13 cellular contexts compared by ENCODE assay signal in the genomic region with DNA sequence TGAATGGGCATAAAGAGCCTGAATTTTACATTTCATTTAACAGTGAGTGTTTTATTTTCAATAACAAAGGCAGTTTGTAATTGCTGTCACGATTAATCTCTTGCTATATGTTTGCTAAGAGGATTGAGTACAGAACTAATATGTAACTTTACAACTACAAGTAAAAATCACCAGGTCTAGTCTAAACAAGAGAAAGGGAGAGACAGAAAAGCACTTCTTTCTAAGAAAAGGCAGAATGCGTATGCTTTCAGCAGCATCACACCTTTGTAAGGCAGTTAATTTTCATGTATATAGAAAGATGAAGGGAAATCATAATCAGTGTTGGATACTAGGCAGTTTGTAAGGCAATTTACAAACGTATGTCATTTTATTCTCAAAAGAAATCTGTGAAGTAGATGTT.
A peak's percentile ranks its signal among the peaks of the same experiment; 100 is the strongest.
DNase-seq lines count a peak whose midpoint lies in the region; ATAC-seq and TF ChIP-seq lines count a peak whose summit lies in the region.
"Had no signal": no experiment of that assay in that cellular context is flagged by ENCODE, and none has a peak within 500 bp of the region (broad histone marks: within the 10 kb centered on the region; RNA-seq: fewer than 3 reads in every experiment).

No MANE protein-coding gene starts in this region.

- POLR2A ChIA-PET in WTC11 (lab: Charles Lee): no interaction called here

- H3K36me3 Mint-ChIP-seq in WTC11: no peaks in the 10 kb centered on the region
- H3K36me3 Mint-ChIP-seq: CD8-positive, alpha-beta memory T cell had no signal

- H3K27ac ChIP-seq in HUES48 (ENCODE audit: low read depth, low read length) (peak overlapping the region; percentile 29), dorsolateral prefrontal cortex (no peak overlapping the region)
- H3K27ac ChIP-seq: 22Rv1 had no signal

- no peak overlapping the region for H3K4me3 ChIP-seq in HUES48 (ENCODE audit: low read depth, low read length)
- no peak overlapping the region for H3K4me3 ChIP-seq in dorsolateral prefrontal cortex

- H3K9ac ChIP-seq in HUES48 (ENCODE audit: low read depth, low read length): no peak overlapping the region

- H3K4me1 Mint-ChIP-seq in WTC11: peaks cover 24% of the 10 kb centered on the region
- H3K4me1 Mint-ChIP-seq: CD8-positive, alpha-beta memory T cell had no signal

- CTCF ChIA-PET in WTC11 (lab: Charles Lee): no interaction called here

- no peaks in the 10 kb centered on the region for H3K9me3 ChIP-seq in HUES48 (ENCODE audit: control insufficient read depth, insufficient read depth, low read length)
- H3K9me3 ChIP-seq: Caco-2 had no signal

- H3K9me3 Mint-ChIP-seq in WTC11: no peaks in the 10 kb centered on the region

- H3K27me3 ChIP-seq in HUES48 (ENCODE audit: control insufficient read depth, insufficient read depth, low read length): no peaks in the 10 kb centered on the region
- no peaks in the 10 kb centered on the region for H3K27me3 ChIP-seq in dorsolateral prefrontal cortex

- no peaks in the 10 kb centered on the region for H3K36me3 ChIP-seq in HUES48 (ENCODE audit: control insufficient read depth, insufficient read depth, low read length)

- DNase-seq in DMS53 (lab: John Stamatoyannopoulos, UW): peak; percentile 8
- no peak for DNase-seq in DMS53 treated with DMSO at 0.1 percent for 48 hours (lab: John Stamatoyannopoulos, UW; ENCODE audit: unreplicated experiment)
- peak; percentile 29 for DNase-seq in NCI-H748 (lab: John Stamatoyannopoulos, UW; ENCODE audit: unreplicated experiment)
- DNase-seq in WTC11 (ENCODE audit: low spot score): no peak
- DNase-seq in dorsolateral prefrontal cortex: no peak
- DNase-seq: Caco-2; CD8-positive, alpha-beta memory T cell; H7 had no signal

- ATAC-seq in WTC11 (peak; percentile 44; the same call in 1 of the 2 replicates), HG02571 (IDR thresholded peaks at IDR 0.05; ENCODE audit: unreplicated experiment) (no peak), GM21786 (IDR thresholded peaks at IDR 0.05; ENCODE audit: unreplicated experiment) (no peak)
- ATAC-seq: HepG2 had no signal

- no peak overlapping the region for H3K4me3 Mint-ChIP-seq in WTC11
- H3K4me3 Mint-ChIP-seq: CD8-positive, alpha-beta memory T cell had no signal

- no peak for TF ChIP-seq CTCF in WTC11 (IDR thresholded peaks at IDR 0.05)
- no peak for TF ChIP-seq CTCF in dorsolateral prefrontal cortex (IDR thresholded peaks at IDR 0.05 in 54 of 56, conservative IDR thresholded peaks at IDR 0.05 in 2 of 56; ENCODE audit: low read depth in 1 of 56, partially characterized antibody in 56 of 56)

- no peak overlapping the region for H3K27ac Mint-ChIP-seq in WTC11

- peaks cover 22% of the 10 kb centered on the region for H3K4me1 ChIP-seq in HUES48 (ENCODE audit: control insufficient read depth, insufficient read depth, low read length)
- H3K4me1 ChIP-seq: Caco-2 had no signal

- intact Hi-C loops in dorsolateral prefrontal cortex (cut with DNase I): no loop called here

- no peaks in the 10 kb centered on the region for H3K27me3 Mint-ChIP-seq in WTC11 (ENCODE audit: low read depth)
- H3K27me3 Mint-ChIP-seq: CD8-positive, alpha-beta memory T cell had no signal

TF ChIP-seq in WTC11, 78 proteins besides CTCF, POLR2A, EP300 and RAD21 (continues in another document):
- TF ChIP-seq EMX1 (CRISPR knock-in tag; IDR thresholded peaks at IDR 0.05) (no peak), JUN (CRISPR knock-in tag; IDR thresholded peaks at IDR 0.05) (no peak), MXD4 (CRISPR knock-in tag; IDR thresholded peaks at IDR 0.05; ENCODE audit: borderline replicate concordance) (no peak), NR3C1 (CRISPR knock-in tag; conservative IDR thresholded peaks at IDR 0.05; ENCODE audit: low read depth) (no peak), SOX15 (CRISPR knock-in tag; IDR thresholded peaks at IDR 0.05) (no peak), KAT7 (CRISPR knock-in tag; IDR thresholded peaks at IDR 0.05; ENCODE audit: borderline replicate concordance) (no peak)
- TF ChIP-seq, protein P1, sequence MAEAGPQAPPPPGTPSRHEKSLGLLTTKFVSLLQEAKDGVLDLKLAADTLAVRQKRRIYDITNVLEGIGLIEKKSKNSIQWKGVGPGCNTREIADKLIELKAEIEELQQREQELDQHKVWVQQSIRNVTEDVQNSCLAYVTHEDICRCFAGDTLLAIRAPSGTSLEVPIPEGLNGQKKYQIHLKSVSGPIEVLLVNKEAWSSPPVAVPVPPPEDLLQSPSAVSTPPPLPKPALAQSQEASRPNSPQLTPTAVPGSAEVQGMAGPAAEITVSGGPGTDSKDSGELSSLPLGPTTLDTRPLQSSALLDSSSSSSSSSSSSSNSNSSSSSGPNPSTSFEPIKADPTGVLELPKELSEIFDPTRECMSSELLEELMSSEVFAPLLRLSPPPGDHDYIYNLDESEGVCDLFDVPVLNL (CRISPR knock-in tag; IDR thresholded peaks at IDR 0.05; ENCODE audit: borderline replicate concordance, low read depth): no peak
- TF ChIP-seq, protein P2, sequence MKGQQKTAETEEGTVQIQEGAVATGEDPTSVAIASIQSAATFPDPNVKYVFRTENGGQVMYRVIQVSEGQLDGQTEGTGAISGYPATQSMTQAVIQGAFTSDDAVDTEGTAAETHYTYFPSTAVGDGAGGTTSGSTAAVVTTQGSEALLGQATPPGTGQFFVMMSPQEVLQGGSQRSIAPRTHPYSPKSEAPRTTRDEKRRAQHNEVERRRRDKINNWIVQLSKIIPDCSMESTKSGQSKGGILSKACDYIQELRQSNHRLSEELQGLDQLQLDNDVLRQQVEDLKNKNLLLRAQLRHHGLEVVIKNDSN (CRISPR knock-in tag; IDR thresholded peaks at IDR 0.05): no peak
- TF ChIP-seq, protein P3, sequence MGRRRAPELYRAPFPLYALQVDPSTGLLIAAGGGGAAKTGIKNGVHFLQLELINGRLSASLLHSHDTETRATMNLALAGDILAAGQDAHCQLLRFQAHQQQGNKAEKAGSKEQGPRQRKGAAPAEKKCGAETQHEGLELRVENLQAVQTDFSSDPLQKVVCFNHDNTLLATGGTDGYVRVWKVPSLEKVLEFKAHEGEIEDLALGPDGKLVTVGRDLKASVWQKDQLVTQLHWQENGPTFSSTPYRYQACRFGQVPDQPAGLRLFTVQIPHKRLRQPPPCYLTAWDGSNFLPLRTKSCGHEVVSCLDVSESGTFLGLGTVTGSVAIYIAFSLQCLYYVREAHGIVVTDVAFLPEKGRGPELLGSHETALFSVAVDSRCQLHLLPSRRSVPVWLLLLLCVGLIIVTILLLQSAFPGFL (CRISPR knock-in tag; IDR thresholded peaks at IDR 0.05; ENCODE audit: borderline replicate concordance): no peak
- TF ChIP-seq, protein P4, sequence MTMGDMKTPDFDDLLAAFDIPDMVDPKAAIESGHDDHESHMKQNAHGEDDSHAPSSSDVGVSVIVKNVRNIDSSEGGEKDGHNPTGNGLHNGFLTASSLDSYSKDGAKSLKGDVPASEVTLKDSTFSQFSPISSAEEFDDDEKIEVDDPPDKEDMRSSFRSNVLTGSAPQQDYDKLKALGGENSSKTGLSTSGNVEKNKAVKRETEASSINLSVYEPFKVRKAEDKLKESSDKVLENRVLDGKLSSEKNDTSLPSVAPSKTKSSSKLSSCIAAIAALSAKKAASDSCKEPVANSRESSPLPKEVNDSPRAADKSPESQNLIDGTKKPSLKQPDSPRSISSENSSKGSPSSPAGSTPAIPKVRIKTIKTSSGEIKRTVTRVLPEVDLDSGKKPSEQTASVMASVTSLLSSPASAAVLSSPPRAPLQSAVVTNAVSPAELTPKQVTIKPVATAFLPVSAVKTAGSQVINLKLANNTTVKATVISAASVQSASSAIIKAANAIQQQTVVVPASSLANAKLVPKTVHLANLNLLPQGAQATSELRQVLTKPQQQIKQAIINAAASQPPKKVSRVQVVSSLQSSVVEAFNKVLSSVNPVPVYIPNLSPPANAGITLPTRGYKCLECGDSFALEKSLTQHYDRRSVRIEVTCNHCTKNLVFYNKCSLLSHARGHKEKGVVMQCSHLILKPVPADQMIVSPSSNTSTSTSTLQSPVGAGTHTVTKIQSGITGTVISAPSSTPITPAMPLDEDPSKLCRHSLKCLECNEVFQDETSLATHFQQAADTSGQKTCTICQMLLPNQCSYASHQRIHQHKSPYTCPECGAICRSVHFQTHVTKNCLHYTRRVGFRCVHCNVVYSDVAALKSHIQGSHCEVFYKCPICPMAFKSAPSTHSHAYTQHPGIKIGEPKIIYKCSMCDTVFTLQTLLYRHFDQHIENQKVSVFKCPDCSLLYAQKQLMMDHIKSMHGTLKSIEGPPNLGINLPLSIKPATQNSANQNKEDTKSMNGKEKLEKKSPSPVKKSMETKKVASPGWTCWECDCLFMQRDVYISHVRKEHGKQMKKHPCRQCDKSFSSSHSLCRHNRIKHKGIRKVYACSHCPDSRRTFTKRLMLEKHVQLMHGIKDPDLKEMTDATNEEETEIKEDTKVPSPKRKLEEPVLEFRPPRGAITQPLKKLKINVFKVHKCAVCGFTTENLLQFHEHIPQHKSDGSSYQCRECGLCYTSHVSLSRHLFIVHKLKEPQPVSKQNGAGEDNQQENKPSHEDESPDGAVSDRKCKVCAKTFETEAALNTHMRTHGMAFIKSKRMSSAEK (CRISPR knock-in tag; IDR thresholded peaks at IDR 0.05; ENCODE audit: borderline replicate concordance): no peak
- TF ChIP-seq, protein P5, sequence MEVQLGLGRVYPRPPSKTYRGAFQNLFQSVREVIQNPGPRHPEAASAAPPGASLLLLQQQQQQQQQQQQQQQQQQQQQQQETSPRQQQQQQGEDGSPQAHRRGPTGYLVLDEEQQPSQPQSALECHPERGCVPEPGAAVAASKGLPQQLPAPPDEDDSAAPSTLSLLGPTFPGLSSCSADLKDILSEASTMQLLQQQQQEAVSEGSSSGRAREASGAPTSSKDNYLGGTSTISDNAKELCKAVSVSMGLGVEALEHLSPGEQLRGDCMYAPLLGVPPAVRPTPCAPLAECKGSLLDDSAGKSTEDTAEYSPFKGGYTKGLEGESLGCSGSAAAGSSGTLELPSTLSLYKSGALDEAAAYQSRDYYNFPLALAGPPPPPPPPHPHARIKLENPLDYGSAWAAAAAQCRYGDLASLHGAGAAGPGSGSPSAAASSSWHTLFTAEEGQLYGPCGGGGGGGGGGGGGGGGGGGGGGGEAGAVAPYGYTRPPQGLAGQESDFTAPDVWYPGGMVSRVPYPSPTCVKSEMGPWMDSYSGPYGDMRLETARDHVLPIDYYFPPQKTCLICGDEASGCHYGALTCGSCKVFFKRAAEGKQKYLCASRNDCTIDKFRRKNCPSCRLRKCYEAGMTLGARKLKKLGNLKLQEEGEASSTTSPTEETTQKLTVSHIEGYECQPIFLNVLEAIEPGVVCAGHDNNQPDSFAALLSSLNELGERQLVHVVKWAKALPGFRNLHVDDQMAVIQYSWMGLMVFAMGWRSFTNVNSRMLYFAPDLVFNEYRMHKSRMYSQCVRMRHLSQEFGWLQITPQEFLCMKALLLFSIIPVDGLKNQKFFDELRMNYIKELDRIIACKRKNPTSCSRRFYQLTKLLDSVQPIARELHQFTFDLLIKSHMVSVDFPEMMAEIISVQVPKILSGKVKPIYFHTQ (CRISPR knock-in tag; IDR thresholded peaks at IDR 0.05): no peak
- TF ChIP-seq, protein P6, sequence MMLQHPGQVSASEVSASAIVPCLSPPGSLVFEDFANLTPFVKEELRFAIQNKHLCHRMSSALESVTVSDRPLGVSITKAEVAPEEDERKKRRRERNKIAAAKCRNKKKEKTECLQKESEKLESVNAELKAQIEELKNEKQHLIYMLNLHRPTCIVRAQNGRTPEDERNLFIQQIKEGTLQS (CRISPR knock-in tag; conservative IDR thresholded peaks at IDR 0.05): no peak

Comparison
In these comparisons a context has a peak if more than half of its experiments do, and no peak if none do; other contexts are left out.
1. DNase-seq: peak in DMS53 (single experiment) and NCI-H748 (single experiment); none in DMS53 treated with DMSO at 0.1 percent for 48 hours (single experiment), WTC11 (single experiment) and dorsolateral prefrontal cortex (0 of 10).